Comparison of ENCODE assay signal across 8 cellular contexts in genomic region chr7:26198133-26198780, GRCh38. TPM values are rescaled to one million over a fixed set of nuclear protein-coding genes. Genes with fewer than 3 reads are reported as not detected.
DNase-seq lines count a peak whose midpoint lies in the region; ATAC-seq and TF ChIP-seq lines count a peak whose summit lies in the region.

No MANE protein-coding gene starts in this region.

- peaks cover 67% of the 10 kb centered on the region for H3F3A ChIP-seq in SK-N-SH (replicated peaks; ENCODE audit: insufficient read depth)

- no peak for DNase-seq in SK-N-SH
- DNase-seq in NCI-H1694 treated with DMSO at 0.1 percent for 48 hours (lab: John Stamatoyannopoulos, UW) = peak; percentile 56
- DNase-seq in central memory CD4-positive, alpha-beta T cell = peak; percentile 53
- no peak for DNase-seq in mesendoderm
- no peak for DNase-seq in DMS79 (lab: John Stamatoyannopoulos, UW)
- DNase-seq in foreskin melanocyte = no peak
- no peak for DNase-seq in G401 (ENCODE audit: low spot score)

- TF ChIP-seq EP300 in SK-N-SH (IDR thresholded peaks at IDR 0.05; ENCODE audit: borderline replicate concordance in 1 of 2, low read depth in 1 of 2, low read length in 1 of 2) = no peak

- peaks cover 78% of the 10 kb centered on the region for H4K20me1 ChIP-seq in SK-N-SH (ENCODE audit: insufficient read depth)

- no peak for ATAC-seq in SK-N-SH treated with all-trans-retinoic acid at 6 μM for 48 hours

- peak overlapping the region; percentile 82 for H3K56ac ChIP-seq in mesendoderm (ENCODE audit: low read length)

- H2BK5ac ChIP-seq in mesendoderm (ENCODE audit: low read length) = no peak overlapping the region

- no peaks in the 10 kb centered on the region for H3K79me1 ChIP-seq in mesendoderm (ENCODE audit: low read length)

- no peak overlapping the region for H4K8ac ChIP-seq in mesendoderm (ENCODE audit: low read depth, low read length)

- H3K4me3 ChIP-seq in SK-N-SH (ENCODE audit: low read depth in 2 of 2, low read length in 1 of 2) = peak overlapping the region; percentile 100
- H3K4me3 ChIP-seq in mesendoderm (ENCODE audit: low read length) = peak overlapping the region; percentile 97

- no peak overlapping the region for H2BK120ac ChIP-seq in mesendoderm (ENCODE audit: low read depth, low read length)

- CTCF ChIA-PET in SK-N-SH (lab: Yijun Ruan, JAX) = interaction anchor here (0.7 to 11.3 kb wide), 38 partner anchors 7 to 307 kb away, joined by 3 to 260 read pairs (median 5); no protein-coding TSS in a partner anchor

- peak overlapping the region; percentile 99 to 100; a peak in 3 of 4 replicates for H3K27ac ChIP-seq in SK-N-SH (ENCODE audit: low read depth in 2 of 2, low read length in 1 of 2)
- H3K27ac ChIP-seq in mesendoderm (ENCODE audit: low read depth, low read length) = no peak overlapping the region

- H2BK15ac ChIP-seq in mesendoderm (replicated peaks; ENCODE audit: low read depth) = no peak overlapping the region

- no peak overlapping the region for H4K5ac ChIP-seq in mesendoderm (ENCODE audit: low read length)

- H3K23ac ChIP-seq in mesendoderm (ENCODE audit: low read length) = no peak overlapping the region

- in situ Hi-C loops in G401 (cut with HindIII; ENCODE audit: low sequenced_read_pairs) = no loop called here

- H3K27me3 ChIP-seq in SK-N-SH (ENCODE audit: insufficient read depth) (no peaks in the 10 kb centered on the region), mesendoderm (ENCODE audit: insufficient read depth, low read length, poor library complexity) (no peaks in the 10 kb centered on the region)

- H3K9me2 ChIP-seq in SK-N-SH = no peaks in the 10 kb centered on the region

- no peak overlapping the region for H3K4ac ChIP-seq in mesendoderm (ENCODE audit: low read depth, low read length)

- no peaks in the 10 kb centered on the region for H3K9me3 ChIP-seq in SK-N-SH

- H3K4me1 ChIP-seq in SK-N-SH (ENCODE audit: control insufficient read depth in 1 of 2, insufficient read depth in 2 of 2, low read depth in 1 of 2, low read length in 1 of 2) (peaks cover 31% of the 10 kb centered on the region in 2 experiments), mesendoderm (ENCODE audit: control insufficient read depth, low read depth, low read length) (peaks cover 2% of the 10 kb centered on the region)

- H3K79me2 ChIP-seq in SK-N-SH (ENCODE audit: insufficient read depth) (peaks cover 89% of the 10 kb centered on the region), mesendoderm (ENCODE audit: control insufficient read depth, insufficient read depth, low read length) (peaks cover 81% of the 10 kb centered on the region)

- H3K36me3 ChIP-seq in SK-N-SH (replicated peaks in 1 of 2; ENCODE audit: control insufficient read depth in 1 of 2, insufficient read depth in 2 of 2, low read length in 1 of 2) (peaks cover 60 to 68% of the 10 kb centered on the region in 2 experiments), mesendoderm (ENCODE audit: control insufficient read depth, insufficient read depth, low read length) (peaks cover 18% of the 10 kb centered on the region)

- peak overlapping the region; percentile 83 for H3K4me2 ChIP-seq in SK-N-SH
- H3K4me2 ChIP-seq in mesendoderm (ENCODE audit: low read length) = peak overlapping the region; percentile 54

- no peak overlapping the region for H2AFZ ChIP-seq in SK-N-SH (ENCODE audit: low read depth)

- 1% methylated on average over 6 of the region's 6 CpGs for WGBS in SK-N-SH (ENCODE audit: low lambda C conversion rate)
- no CpG with 5 or more reads among the region's 6 CpGs for WGBS in mesendoderm (ENCODE audit: extremely low coverage, insufficient coverage, low lambda C conversion rate)

- H3K9ac ChIP-seq in SK-N-SH (peak overlapping the region; percentile 99), mesendoderm (ENCODE audit: low read length) (peak overlapping the region; percentile 94)

- H2AK5ac ChIP-seq in mesendoderm (ENCODE audit: low read length) = no peak overlapping the region

- TF ChIP-seq RAD21 in SK-N-SH (IDR thresholded peaks at IDR 0.05; ENCODE audit: low read length) = peak; percentile 34; the same call in 1 of the 2 replicates

- peak; percentile 97 for TF ChIP-seq CTCF in SK-N-SH (IDR thresholded peaks at IDR 0.05)

- H3K18ac ChIP-seq in mesendoderm (ENCODE audit: low read length) = no peak overlapping the region

- POLR2A ChIA-PET in SK-N-SH (lab: Yijun Ruan, JAX) = interaction anchor here (1.1 to 5.7 kb wide), 4 partner anchors 9 to 305 kb away, joined by 3 to 51 read pairs (median 6); no protein-coding TSS in a partner anchor

TF ChIP-seq in SK-N-SH, 30 proteins besides CTCF, POLR2A, EP300 and RAD21 (continues in another document):
- TF ChIP-seq FOSL2 (IDR thresholded peaks at IDR 0.05; ENCODE audit: borderline replicate concordance, low read depth) (no peak), GATA2 (CRISPR knock-in tag; IDR thresholded peaks at IDR 0.05) (no peak), GABPA (IDR thresholded peaks at IDR 0.05; ENCODE audit: low read depth) (no peak), MXI1 (IDR thresholded peaks at IDR 0.05; ENCODE audit: low read depth, low read length) (peak; percentile 92), USF1 (IDR thresholded peaks at IDR 0.05; ENCODE audit: borderline replicate concordance, low read depth) (no peak), RCOR1 (IDR thresholded peaks at IDR 0.05; ENCODE audit: low read length) (0 out of 2 replicates have a peak, but pooled peaks have one; percentile 12)

TF ChIP-seq in SK-N-SH treated with all-trans-retinoic acid at 6 μM for 48 hours, 23 proteins besides CTCF, POLR2A, EP300 and RAD21:
- TF ChIP-seq ZFP30 (CRISPR knock-in tag; IDR thresholded peaks at IDR 0.05) (no peak), PPARA (CRISPR knock-in tag; IDR thresholded peaks at IDR 0.05; ENCODE audit: borderline replicate concordance) (no peak), ZNF70 (CRISPR knock-in tag; IDR thresholded peaks at IDR 0.05) (no peak), BACH2 (CRISPR knock-in tag; IDR thresholded peaks at IDR 0.05; ENCODE audit: borderline replicate concordance) (no peak), TSHZ2 (CRISPR knock-in tag; IDR thresholded peaks at IDR 0.05) (no peak), ZC3H10 (CRISPR knock-in tag; IDR thresholded peaks at IDR 0.05) (no peak), TOX (CRISPR knock-in tag; IDR thresholded peaks at IDR 0.05; ENCODE audit: borderline replicate concordance) (no peak)

RNA-seq across cellular contexts. Expression of gene HNRNPA2B1, which starts 2.3 kb away (rescaled TPM):
- 459 and 483 TPM in 2 replicates for polyA plus RNA-seq in SK-N-SH (2012; rRNA removed)
- 594 and 844 TPM in 2 replicates for polyA plus RNA-seq in SK-N-SH (2012; cell fraction: cytosol; rRNA removed)
- 318 and 483 TPM in 2 replicates for polyA plus RNA-seq in SK-N-SH (2012; cell fraction: nucleus; rRNA removed)
- polyA plus RNA-seq in mesendoderm (2013, experiment 1 of 2) = 937 TPM
- polyA plus RNA-seq in mesendoderm (2013, experiment 2 of 2) = 922 TPM
- 256 and 358 TPM in 2 replicates for total RNA-seq in G401 (2014; rRNA removed; shearing (Covaris generic))

RNA-seq across cellular contexts. Expression of gene CBX3, which starts 3.3 kb away (rescaled TPM):
- 97.0 and 119 TPM in 2 replicates for polyA plus RNA-seq in SK-N-SH (2012; rRNA removed)
- 154 and 237 TPM in 2 replicates for polyA plus RNA-seq in SK-N-SH (2012; cell fraction: cytosol; rRNA removed)
- 109 and 121 TPM in 2 replicates for polyA plus RNA-seq in SK-N-SH (2012; cell fraction: nucleus; rRNA removed)
- 207 TPM for polyA plus RNA-seq in mesendoderm (2013, experiment 1 of 2)
- 206 TPM for polyA plus RNA-seq in mesendoderm (2013, experiment 2 of 2)
- total RNA-seq in G401 (2014; rRNA removed; shearing (Covaris generic)) = 344 and 437 TPM in 2 replicates

RNA-seq across cellular contexts. Expression of gene NFE2L3, which starts 46.3 kb away (rescaled TPM):
- 36.1 and 50.8 TPM in 2 replicates for polyA plus RNA-seq in SK-N-SH (2012; rRNA removed)
- 50.3 and 55.0 TPM in 2 replicates for polyA plus RNA-seq in SK-N-SH (2012; cell fraction: cytosol; rRNA removed)
- polyA plus RNA-seq in SK-N-SH (2012; cell fraction: nucleus; rRNA removed) = 20.3 and 41.3 TPM in 2 replicates
- 34.7 TPM for polyA plus RNA-seq in mesendoderm (2013, experiment 1 of 2)
- polyA plus RNA-seq in mesendoderm (2013, experiment 2 of 2) = 36.5 TPM
- total RNA-seq in G401 (2014; rRNA removed; shearing (Covaris generic)) = 211 and 236 TPM in 2 replicates

Comparison
In these comparisons a context has a peak if more than half of its experiments do, and no peak if none do; other contexts are left out.
1. DNase-seq: peak in NCI-H1694 treated with DMSO at 0.1 percent for 48 hours (single experiment) and central memory CD4-positive, alpha-beta T cell (single experiment); none in SK-N-SH (single experiment), mesendoderm (single experiment), DMS79 (single experiment), foreskin melanocyte (single experiment) and G401 (single experiment).